Comparison of ENCODE assay signal across 1 cellular context in the genomic region with DNA sequence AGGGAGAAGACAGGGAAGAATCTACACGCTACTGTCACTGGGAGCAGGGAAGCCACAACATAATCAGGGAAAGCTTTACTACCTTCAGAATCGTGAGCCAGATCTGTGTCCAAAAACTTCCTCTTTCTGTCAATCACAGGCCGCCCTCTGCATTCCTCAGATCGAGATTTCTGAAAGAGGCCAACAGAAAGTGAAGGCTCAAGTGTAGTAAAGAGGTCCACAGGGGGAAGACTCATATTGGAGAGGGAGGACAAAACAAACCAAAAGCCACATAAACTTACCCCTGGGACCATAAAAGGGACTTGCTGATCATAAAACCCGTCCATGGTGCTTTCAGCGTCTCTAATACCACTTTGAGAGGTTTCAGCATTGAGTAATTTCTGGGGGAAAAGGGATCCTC.
TF ChIP-seq lines count a peak whose summit lies in the region.

No MANE protein-coding gene starts in this region.

TF ChIP-seq in HEK293, 187 proteins besides CTCF, POLR2A, EP300 and RAD21 (continued from another document and continues in another):
- TF ChIP-seq, protein P1, sequence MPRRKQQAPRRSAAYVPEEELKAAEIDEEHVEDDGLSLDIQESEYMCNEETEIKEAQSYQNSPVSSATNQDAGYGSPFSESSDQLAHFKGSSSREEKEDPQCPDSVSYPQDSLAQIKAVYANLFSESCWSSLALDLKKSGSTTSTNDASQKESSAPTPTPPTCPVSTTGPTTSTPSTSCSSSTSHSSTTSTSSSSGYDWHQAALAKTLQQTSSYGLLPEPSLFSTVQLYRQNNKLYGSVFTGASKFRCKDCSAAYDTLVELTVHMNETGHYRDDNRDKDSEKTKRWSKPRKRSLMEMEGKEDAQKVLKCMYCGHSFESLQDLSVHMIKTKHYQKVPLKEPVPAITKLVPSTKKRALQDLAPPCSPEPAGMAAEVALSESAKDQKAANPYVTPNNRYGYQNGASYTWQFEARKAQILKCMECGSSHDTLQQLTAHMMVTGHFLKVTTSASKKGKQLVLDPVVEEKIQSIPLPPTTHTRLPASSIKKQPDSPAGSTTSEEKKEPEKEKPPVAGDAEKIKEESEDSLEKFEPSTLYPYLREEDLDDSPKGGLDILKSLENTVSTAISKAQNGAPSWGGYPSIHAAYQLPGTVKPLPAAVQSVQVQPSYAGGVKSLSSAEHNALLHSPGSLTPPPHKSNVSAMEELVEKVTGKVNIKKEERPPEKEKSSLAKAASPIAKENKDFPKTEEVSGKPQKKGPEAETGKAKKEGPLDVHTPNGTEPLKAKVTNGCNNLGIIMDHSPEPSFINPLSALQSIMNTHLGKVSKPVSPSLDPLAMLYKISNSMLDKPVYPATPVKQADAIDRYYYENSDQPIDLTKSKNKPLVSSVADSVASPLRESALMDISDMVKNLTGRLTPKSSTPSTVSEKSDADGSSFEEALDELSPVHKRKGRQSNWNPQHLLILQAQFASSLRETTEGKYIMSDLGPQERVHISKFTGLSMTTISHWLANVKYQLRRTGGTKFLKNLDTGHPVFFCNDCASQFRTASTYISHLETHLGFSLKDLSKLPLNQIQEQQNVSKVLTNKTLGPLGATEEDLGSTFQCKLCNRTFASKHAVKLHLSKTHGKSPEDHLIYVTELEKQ (tag by site-specific recombination; IDR thresholded peaks at IDR 0.05; ENCODE audit: borderline replicate concordance): peak; percentile 68; the same call in 1 of the 2 replicates
- TF ChIP-seq ZNF792 (tag by site-specific recombination; IDR thresholded peaks at IDR 0.05) (no peak), ZNF747 (tag by site-specific recombination; IDR thresholded peaks at IDR 0.05) (no peak), GLIS1 (tag by site-specific recombination; IDR thresholded peaks at IDR 0.05) (0 out of 2 replicates have a peak, but pooled peaks have one; percentile 19), ZNF404 (tag by site-specific recombination; IDR thresholded peaks at IDR 0.05) (no peak), FEZF1 (tag by site-specific recombination; IDR thresholded peaks at IDR 0.05) (peak; percentile 99), ZSCAN16 (tag by site-specific recombination; IDR thresholded peaks at IDR 0.05) (no peak), ZXDB (tag by site-specific recombination; IDR thresholded peaks at IDR 0.05) (peak; percentile 77), HOXD13 (CRISPR knock-in tag; IDR thresholded peaks at IDR 0.05; ENCODE audit: borderline replicate concordance) (no peak), TRIM28 (IDR thresholded peaks at IDR 0.05; ENCODE audit: borderline replicate concordance, low read length) (no peak), GLI2 (tag by site-specific recombination; IDR thresholded peaks at IDR 0.05; ENCODE audit: borderline replicate concordance, low read depth) (no peak), ZNF350 (tag by site-specific recombination; IDR thresholded peaks at IDR 0.05) (no peak), ZNF510 (tag by site-specific recombination; IDR thresholded peaks at IDR 0.05; ENCODE audit: insufficient replicate concordance) (no peak), PRDM1 (tag by site-specific recombination; IDR thresholded peaks at IDR 0.05) (peak; percentile 86), ZNF24 (tag by site-specific recombination; IDR thresholded peaks at IDR 0.05) (peak; percentile 53; the same call in 1 of the 2 replicates), KLF16 (tag by site-specific recombination; IDR thresholded peaks at IDR 0.05) (no peak), ZNF544 (tag by site-specific recombination; IDR thresholded peaks at IDR 0.05) (no peak), ZNF585B (tag by site-specific recombination; IDR thresholded peaks at IDR 0.05) (peak; percentile 17; the same call in 1 of the 2 replicates), ZNF140 (tag by site-specific recombination; IDR thresholded peaks at IDR 0.05) (no peak), OVOL3 (tag by site-specific recombination; IDR thresholded peaks at IDR 0.05) (no peak), ZNF292 (tag by site-specific recombination; IDR thresholded peaks at IDR 0.05; ENCODE audit: borderline replicate concordance, low read depth) (no peak), ZNF514 (tag by site-specific recombination; IDR thresholded peaks at IDR 0.05) (no peak), ZSCAN30 (tag by site-specific recombination; IDR thresholded peaks at IDR 0.05) (0 out of 2 replicates have a peak, but pooled peaks have one; percentile 23), ZFP41 (tag by site-specific recombination; IDR thresholded peaks at IDR 0.05; ENCODE audit: borderline replicate concordance) (no peak), ZBTB17 (tag by site-specific recombination; IDR thresholded peaks at IDR 0.05) (peak; percentile 79), KLF7 (tag by site-specific recombination; IDR thresholded peaks at IDR 0.05; ENCODE audit: borderline replicate concordance) (no peak)
- TF ChIP-seq, protein P2, sequence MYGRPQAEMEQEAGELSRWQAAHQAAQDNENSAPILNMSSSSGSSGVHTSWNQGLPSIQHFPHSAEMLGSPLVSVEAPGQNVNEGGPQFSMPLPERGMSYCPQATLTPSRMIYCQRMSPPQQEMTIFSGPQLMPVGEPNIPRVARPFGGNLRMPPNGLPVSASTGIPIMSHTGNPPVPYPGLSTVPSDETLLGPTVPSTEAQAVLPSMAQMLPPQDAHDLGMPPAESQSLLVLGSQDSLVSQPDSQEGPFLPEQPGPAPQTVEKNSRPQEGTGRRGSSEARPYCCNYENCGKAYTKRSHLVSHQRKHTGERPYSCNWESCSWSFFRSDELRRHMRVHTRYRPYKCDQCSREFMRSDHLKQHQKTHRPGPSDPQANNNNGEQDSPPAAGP (tag by site-specific recombination; IDR thresholded peaks at IDR 0.05): 0 out of 2 replicates have a peak, but pooled peaks have one; percentile 34
- TF ChIP-seq, protein P3, sequence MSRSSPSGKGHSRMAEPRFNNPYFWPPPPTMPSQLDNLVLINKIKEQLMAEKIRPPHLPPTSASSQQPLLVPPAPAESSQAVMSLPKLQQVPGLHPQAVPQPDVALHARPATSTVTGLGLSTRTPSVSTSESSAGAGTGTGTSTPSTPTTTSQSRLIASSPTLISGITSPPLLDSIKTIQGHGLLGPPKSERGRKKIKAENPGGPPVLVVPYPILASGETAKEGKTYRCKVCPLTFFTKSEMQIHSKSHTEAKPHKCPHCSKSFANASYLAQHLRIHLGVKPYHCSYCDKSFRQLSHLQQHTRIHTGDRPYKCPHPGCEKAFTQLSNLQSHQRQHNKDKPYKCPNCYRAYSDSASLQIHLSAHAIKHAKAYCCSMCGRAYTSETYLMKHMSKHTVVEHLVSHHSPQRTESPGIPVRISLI (tag by site-specific recombination; IDR thresholded peaks at IDR 0.05): no peak
- TF ChIP-seq, protein P4, sequence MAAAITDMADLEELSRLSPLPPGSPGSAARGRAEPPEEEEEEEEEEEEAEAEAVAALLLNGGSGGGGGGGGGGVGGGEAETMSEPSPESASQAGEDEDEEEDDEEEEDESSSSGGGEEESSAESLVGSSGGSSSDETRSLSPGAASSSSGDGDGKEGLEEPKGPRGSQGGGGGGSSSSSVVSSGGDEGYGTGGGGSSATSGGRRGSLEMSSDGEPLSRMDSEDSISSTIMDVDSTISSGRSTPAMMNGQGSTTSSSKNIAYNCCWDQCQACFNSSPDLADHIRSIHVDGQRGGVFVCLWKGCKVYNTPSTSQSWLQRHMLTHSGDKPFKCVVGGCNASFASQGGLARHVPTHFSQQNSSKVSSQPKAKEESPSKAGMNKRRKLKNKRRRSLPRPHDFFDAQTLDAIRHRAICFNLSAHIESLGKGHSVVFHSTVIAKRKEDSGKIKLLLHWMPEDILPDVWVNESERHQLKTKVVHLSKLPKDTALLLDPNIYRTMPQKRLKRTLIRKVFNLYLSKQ (tag by site-specific recombination; IDR thresholded peaks at IDR 0.05; ENCODE audit: borderline replicate concordance): no peak
- TF ChIP-seq, protein P5, sequence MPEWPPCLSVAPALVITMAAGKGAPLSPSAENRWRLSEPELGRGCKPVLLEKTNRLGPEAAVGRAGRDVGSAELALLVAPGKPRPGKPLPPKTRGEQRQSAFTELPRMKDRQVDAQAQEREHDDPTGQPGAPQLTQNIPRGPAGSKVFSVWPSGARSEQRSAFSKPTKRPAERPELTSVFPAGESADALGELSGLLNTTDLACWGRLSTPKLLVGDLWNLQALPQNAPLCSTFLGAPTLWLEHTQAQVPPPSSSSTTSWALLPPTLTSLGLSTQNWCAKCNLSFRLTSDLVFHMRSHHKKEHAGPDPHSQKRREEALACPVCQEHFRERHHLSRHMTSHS (tag by site-specific recombination; IDR thresholded peaks at IDR 0.05): no peak
- TF ChIP-seq, protein P6, sequence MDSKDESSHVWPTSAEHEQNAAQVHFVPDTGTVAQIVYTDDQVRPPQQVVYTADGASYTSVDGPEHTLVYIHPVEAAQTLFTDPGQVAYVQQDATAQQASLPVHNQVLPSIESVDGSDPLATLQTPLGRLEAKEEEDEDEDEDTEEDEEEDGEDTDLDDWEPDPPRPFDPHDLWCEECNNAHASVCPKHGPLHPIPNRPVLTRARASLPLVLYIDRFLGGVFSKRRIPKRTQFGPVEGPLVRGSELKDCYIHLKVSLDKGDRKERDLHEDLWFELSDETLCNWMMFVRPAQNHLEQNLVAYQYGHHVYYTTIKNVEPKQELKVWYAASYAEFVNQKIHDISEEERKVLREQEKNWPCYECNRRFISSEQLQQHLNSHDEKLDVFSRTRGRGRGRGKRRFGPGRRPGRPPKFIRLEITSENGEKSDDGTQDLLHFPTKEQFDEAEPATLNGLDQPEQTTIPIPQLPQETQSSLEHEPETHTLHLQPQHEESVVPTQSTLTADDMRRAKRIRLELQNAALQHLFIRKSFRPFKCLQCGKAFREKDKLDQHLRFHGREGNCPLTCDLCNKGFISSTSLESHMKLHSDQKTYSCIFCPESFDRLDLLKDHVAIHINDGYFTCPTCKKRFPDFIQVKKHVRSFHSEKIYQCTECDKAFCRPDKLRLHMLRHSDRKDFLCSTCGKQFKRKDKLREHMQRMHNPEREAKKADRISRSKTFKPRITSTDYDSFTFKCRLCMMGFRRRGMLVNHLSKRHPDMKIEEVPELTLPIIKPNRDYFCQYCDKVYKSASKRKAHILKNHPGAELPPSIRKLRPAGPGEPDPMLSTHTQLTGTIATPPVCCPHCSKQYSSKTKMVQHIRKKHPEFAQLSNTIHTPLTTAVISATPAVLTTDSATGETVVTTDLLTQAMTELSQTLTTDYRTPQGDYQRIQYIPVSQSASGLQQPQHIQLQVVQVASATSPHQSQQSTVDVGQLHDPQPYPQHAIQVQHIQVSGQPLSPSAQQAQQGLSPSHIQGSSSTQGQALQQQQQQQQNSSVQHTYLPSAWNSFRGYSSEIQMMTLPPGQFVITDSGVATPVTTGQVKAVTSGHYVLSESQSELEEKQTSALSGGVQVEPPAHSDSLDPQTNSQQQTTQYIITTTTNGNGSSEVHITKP (tag by site-specific recombination; IDR thresholded peaks at IDR 0.05): 0 out of 2 replicates have a peak, but pooled peaks have one; percentile 72
- TF ChIP-seq, protein P7, sequence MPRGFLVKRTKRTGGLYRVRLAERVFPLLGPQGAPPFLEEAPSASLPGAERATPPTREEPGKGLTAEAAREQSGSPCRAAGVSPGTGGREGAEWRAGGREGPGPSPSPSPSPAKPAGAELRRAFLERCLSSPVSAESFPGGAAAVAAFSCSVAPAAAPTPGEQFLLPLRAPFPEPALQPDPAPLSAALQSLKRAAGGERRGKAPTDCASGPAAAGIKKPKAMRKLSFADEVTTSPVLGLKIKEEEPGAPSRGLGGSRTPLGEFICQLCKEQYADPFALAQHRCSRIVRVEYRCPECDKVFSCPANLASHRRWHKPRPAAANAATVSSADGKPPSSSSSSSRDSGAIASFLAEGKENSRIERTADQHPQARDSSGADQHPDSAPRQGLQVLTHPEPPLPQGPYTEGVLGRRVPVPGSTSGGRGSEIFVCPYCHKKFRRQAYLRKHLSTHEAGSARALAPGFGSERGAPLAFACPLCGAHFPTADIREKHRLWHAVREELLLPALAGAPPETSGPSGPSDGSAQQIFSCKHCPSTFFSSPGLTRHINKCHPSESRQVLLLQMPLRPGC (tag by site-specific recombination; IDR thresholded peaks at IDR 0.05): peak; percentile 69; the same call in 1 of the 2 replicates
- TF ChIP-seq, protein P8, sequence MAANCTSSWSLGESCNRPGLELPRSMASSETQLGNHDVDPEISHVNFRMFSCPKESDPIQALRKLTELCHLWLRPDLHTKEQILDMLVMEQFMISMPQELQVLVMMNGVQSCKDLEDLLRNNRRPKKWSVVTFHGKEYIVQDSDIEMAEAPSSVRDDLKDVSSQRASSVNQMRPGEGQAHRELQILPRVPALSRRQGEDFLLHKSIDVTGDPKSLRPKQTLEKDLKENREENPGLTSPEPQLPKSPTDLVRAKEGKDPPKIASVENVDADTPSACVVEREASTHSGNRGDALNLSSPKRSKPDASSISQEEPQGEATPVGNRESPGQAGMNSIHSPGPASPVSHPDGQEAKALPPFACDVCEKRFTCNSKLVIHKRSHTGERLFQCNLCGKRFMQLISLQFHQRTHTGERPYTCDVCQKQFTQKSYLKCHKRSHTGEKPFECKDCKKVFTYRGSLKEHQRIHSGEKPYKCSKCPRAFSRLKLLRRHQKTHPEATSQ (tag by site-specific recombination; IDR thresholded peaks at IDR 0.05): no peak
- TF ChIP-seq, protein P9, sequence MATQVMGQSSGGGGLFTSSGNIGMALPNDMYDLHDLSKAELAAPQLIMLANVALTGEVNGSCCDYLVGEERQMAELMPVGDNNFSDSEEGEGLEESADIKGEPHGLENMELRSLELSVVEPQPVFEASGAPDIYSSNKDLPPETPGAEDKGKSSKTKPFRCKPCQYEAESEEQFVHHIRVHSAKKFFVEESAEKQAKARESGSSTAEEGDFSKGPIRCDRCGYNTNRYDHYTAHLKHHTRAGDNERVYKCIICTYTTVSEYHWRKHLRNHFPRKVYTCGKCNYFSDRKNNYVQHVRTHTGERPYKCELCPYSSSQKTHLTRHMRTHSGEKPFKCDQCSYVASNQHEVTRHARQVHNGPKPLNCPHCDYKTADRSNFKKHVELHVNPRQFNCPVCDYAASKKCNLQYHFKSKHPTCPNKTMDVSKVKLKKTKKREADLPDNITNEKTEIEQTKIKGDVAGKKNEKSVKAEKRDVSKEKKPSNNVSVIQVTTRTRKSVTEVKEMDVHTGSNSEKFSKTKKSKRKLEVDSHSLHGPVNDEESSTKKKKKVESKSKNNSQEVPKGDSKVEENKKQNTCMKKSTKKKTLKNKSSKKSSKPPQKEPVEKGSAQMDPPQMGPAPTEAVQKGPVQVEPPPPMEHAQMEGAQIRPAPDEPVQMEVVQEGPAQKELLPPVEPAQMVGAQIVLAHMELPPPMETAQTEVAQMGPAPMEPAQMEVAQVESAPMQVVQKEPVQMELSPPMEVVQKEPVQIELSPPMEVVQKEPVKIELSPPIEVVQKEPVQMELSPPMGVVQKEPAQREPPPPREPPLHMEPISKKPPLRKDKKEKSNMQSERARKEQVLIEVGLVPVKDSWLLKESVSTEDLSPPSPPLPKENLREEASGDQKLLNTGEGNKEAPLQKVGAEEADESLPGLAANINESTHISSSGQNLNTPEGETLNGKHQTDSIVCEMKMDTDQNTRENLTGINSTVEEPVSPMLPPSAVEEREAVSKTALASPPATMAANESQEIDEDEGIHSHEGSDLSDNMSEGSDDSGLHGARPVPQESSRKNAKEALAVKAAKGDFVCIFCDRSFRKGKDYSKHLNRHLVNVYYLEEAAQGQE (tag by site-specific recombination; IDR thresholded peaks at IDR 0.05): peak; percentile 25; the same call in 1 of the 2 replicates
